32 cellular contexts compared by ENCODE assay signal in the genomic region with DNA sequence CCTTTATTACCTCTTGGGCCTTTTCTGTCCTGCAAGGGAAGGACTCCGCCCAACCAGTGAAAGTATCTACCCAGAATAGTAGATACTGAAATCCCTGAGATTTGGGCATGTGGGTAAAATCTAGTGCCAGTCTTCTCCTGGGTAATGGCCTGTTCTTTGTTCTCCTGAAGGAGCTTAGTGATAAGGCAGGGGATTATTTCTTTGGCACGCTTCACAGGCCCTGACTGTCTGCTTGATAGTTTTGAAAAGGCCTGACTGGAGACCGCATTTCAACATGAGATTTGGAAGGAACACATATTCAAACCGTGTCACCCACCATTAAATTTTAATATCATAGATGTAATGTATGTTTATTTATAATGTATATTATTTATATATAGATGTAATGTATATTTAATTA. TPM values are rescaled to one million over a fixed set of nuclear protein-coding genes. Genes with fewer than 3 reads are reported as not detected.
"Had no signal": no experiment of that assay in that cellular context is flagged by ENCODE, and none has a peak within 500 bp of the region (broad histone marks: within the 10 kb centered on the region; RNA-seq: fewer than 3 reads in every experiment).

No MANE protein-coding gene starts in this region.

- H3K4me2 ChIP-seq: hepatocyte had no signal

- H3K4me3 ChIP-seq: coronary artery, dorsolateral prefrontal cortex, gastrocnemius medialis, heart right ventricle, hepatocyte had no signal

- H2AFZ ChIP-seq: hepatocyte had no signal

- H3K4me1 Mint-ChIP-seq: activated CD8-positive, alpha-beta memory T cell treated with anti-CD3 and anti-CD28 coated beads, Interleukin-2, amount 10 ng/mL, durations not matched to agents 7 days and 5 days; activated naive CD4-positive, alpha-beta T cell treated with anti-CD3 and anti-CD28 coated beads, Interleukin-2, amount 10 ng/mL, durations not matched to agents 7 days and 5 days; activated naive CD8-positive, alpha-beta T cell treated with anti-CD3 and anti-CD28 coated beads, Interleukin-2, amount 10 ng/mL, durations not matched to agents 7 days and 5 days; central memory CD8-positive, alpha-beta T cell; T-helper 17 cell had no signal

- H3K27ac Mint-ChIP-seq: activated CD8-positive, alpha-beta memory T cell treated with anti-CD3 and anti-CD28 coated beads, Interleukin-2, amount 10 ng/mL, durations not matched to agents 7 days and 5 days; activated CD8-positive, alpha-beta T cell treated with anti-CD3 and anti-CD28 coated beads, Interleukin-2, amount 10 ng/mL, durations not matched to agents 7 days and 5 days; activated naive CD4-positive, alpha-beta T cell treated with anti-CD3 and anti-CD28 coated beads, Interleukin-2, amount 10 ng/mL, durations not matched to agents 7 days and 5 days; activated naive CD4-positive, alpha-beta T cell treated with anti-CD3 and anti-CD28 coated beads, Interleukin-2, amount 50 U/mL, for 72 hours; activated naive CD8-positive, alpha-beta T cell treated with anti-CD3 and anti-CD28 coated beads, Interleukin-2, amount 10 ng/mL, durations not matched to agents 7 days and 5 days; dendritic cell treated with granulocyte-macrophage colony-stimulating factor and Interleukin-4, amounts not matched to agents 40 ng/mL and 50 ng/mL, for 4 days; endodermal cell; T-helper 17 cell; T-helper 2 cell treated with Interferon-gamma antibody and Interleukin-4, amounts not matched to agents 5 μg/mL and 100 μg/mL, for 36 hours had no signal

- H3K4me3 Mint-ChIP-seq: activated CD8-positive, alpha-beta memory T cell treated with anti-CD3 and anti-CD28 coated beads, Interleukin-2, amount 10 ng/mL, durations not matched to agents 7 days and 5 days; activated CD8-positive, alpha-beta T cell treated with anti-CD3 and anti-CD28 coated beads, Interleukin-2, amount 10 ng/mL, durations not matched to agents 7 days and 5 days; activated naive CD4-positive, alpha-beta T cell treated with anti-CD3 and anti-CD28 coated beads, Interleukin-2, amount 10 ng/mL, durations not matched to agents 7 days and 5 days; activated naive CD8-positive, alpha-beta T cell treated with anti-CD3 and anti-CD28 coated beads, Interleukin-2, amount 10 ng/mL, durations not matched to agents 7 days and 5 days; central memory CD8-positive, alpha-beta T cell; dendritic cell treated with granulocyte-macrophage colony-stimulating factor and Interleukin-4, amounts not matched to agents 40 ng/mL and 50 ng/mL, for 4 days; endodermal cell; T-helper 17 cell; T-helper 2 cell treated with Interferon-gamma antibody and Interleukin-4, amounts not matched to agents 5 μg/mL and 100 μg/mL, for 36 hours had no signal

- ATAC-seq: activated CD8-positive, alpha-beta memory T cell treated with anti-CD3 and anti-CD28 coated beads, Interleukin-2, amount 10 ng/mL, durations not matched to agents 7 days and 5 days; activated CD8-positive, alpha-beta T cell treated with anti-CD3 and anti-CD28 coated beads, Interleukin-2, amount 10 ng/mL, durations not matched to agents 7 days and 5 days; activated naive CD4-positive, alpha-beta T cell treated with anti-CD3 and anti-CD28 coated beads, Interleukin-2, amount 50 U/mL, for 72 hours; esophagus mucosa; gastrocnemius medialis; heart right ventricle; T-helper 17 cell had no signal

- H3K9me3 ChIP-seq: gastrocnemius medialis, heart right ventricle had no signal

- DNase-seq: activated CD4-positive, alpha-beta T cell treated with anti-CD3 and anti-CD28 coated beads for 1 hour; activated CD4-positive, alpha-beta T cell treated with anti-CD3 and anti-CD28 coated beads for 48 hours; activated CD4-positive, alpha-beta T cell treated with anti-CD3 and anti-CD28 coated beads, Interleukin-2, amount 50 U/mL, for 1 hour; activated CD4-positive, alpha-beta T cell treated with anti-CD3 and anti-CD28 coated beads, Interleukin-2, amount 50 U/mL, for 48 hours; activated CD8-positive, alpha-beta memory T cell treated with anti-CD3 and anti-CD28 coated beads, Interleukin-2, amount 10 ng/mL, durations not matched to agents 7 days and 5 days; activated CD8-positive, alpha-beta memory T cell treated with anti-CD3 and anti-CD28 coated beads, Interleukin-2, amount 50 U/mL, for 4 hours; activated CD8-positive, alpha-beta T cell treated with anti-CD3 and anti-CD28 coated beads, Interleukin-2, amount 10 ng/mL, durations not matched to agents 7 days and 5 days; activated gamma-delta T cell; activated naive CD4-positive, alpha-beta T cell; activated naive CD4-positive, alpha-beta T cell treated with anti-CD3 and anti-CD28 coated beads, Interleukin-2, amount 10 ng/mL, durations not matched to agents 7 days and 5 days; activated naive CD8-positive, alpha-beta T cell treated with anti-CD3 and anti-CD28 coated beads, Interleukin-2, amount 10 ng/mL, durations not matched to agents 7 days and 5 days; activated T-cell treated with anti-CD3 and anti-CD28 coated beads, Interleukin-2, amount 50 U/mL, for 1 hour; activated T-cell treated with anti-CD3 and anti-CD28 coated beads, Interleukin-2, amount 50 U/mL, for 48 hours; amniotic stem cell; anterior cingulate cortex; brain microvascular endothelial cell; dorsolateral prefrontal cortex; effector memory CD4-positive, alpha-beta T cell; endodermal cell; gastrocnemius medialis; heart right ventricle; T-helper 1 cell; T-helper 17 cell; T1000 had no signal

- H3K27me3 Mint-ChIP-seq: activated CD8-positive, alpha-beta memory T cell treated with anti-CD3 and anti-CD28 coated beads, Interleukin-2, amount 10 ng/mL, durations not matched to agents 7 days and 5 days; activated naive CD4-positive, alpha-beta T cell treated with anti-CD3 and anti-CD28 coated beads, Interleukin-2, amount 10 ng/mL, durations not matched to agents 7 days and 5 days; activated naive CD8-positive, alpha-beta T cell treated with anti-CD3 and anti-CD28 coated beads, Interleukin-2, amount 10 ng/mL, durations not matched to agents 7 days and 5 days; central memory CD8-positive, alpha-beta T cell; dendritic cell treated with granulocyte-macrophage colony-stimulating factor and Interleukin-4, amounts not matched to agents 40 ng/mL and 50 ng/mL, for 4 days; T-helper 17 cell had no signal

- H3K36me3 Mint-ChIP-seq: activated CD8-positive, alpha-beta memory T cell treated with anti-CD3 and anti-CD28 coated beads, Interleukin-2, amount 10 ng/mL, durations not matched to agents 7 days and 5 days; activated naive CD4-positive, alpha-beta T cell treated with anti-CD3 and anti-CD28 coated beads, Interleukin-2, amount 10 ng/mL, durations not matched to agents 7 days and 5 days; activated naive CD4-positive, alpha-beta T cell treated with anti-CD3 and anti-CD28 coated beads, Interleukin-2, amount 50 U/mL, for 72 hours; activated naive CD8-positive, alpha-beta T cell treated with anti-CD3 and anti-CD28 coated beads, Interleukin-2, amount 10 ng/mL, durations not matched to agents 7 days and 5 days had no signal

- H3K27me3 ChIP-seq: brain microvascular endothelial cell, dorsolateral prefrontal cortex, gastrocnemius medialis, heart right ventricle, hepatocyte had no signal

- H3K4me1 ChIP-seq: gastrocnemius medialis had no signal

- H3K36me3 ChIP-seq: brain microvascular endothelial cell, gastrocnemius medialis, heart right ventricle had no signal

- H3K9me3 Mint-ChIP-seq: activated naive CD4-positive, alpha-beta T cell treated with anti-CD3 and anti-CD28 coated beads, Interleukin-2, amount 10 ng/mL, durations not matched to agents 7 days and 5 days; activated naive CD8-positive, alpha-beta T cell treated with anti-CD3 and anti-CD28 coated beads, Interleukin-2, amount 10 ng/mL, durations not matched to agents 7 days and 5 days; dendritic cell treated with granulocyte-macrophage colony-stimulating factor and Interleukin-4, amounts not matched to agents 40 ng/mL and 50 ng/mL, for 4 days; endodermal cell; T-helper 2 cell treated with Interferon-gamma antibody and Interleukin-4, amounts not matched to agents 5 μg/mL and 100 μg/mL, for 36 hours had no signal

- H3K27ac ChIP-seq: brain microvascular endothelial cell, coronary artery, dorsolateral prefrontal cortex, gastrocnemius medialis, heart right ventricle, hepatocyte had no signal

RNA-seq across cellular contexts. Expression of a gene that starts 48.9 kb away (rescaled TPM):
- total RNA-seq: activated CD8-positive, alpha-beta memory T cell treated with anti-CD3 and anti-CD28 coated beads for 36 hours; activated CD8-positive, alpha-beta memory T cell treated with anti-CD3 and anti-CD28 coated beads, Interleukin-2, amount 10 ng/mL, durations not matched to agents 7 days and 5 days; activated CD8-positive, alpha-beta T cell treated with anti-CD3 and anti-CD28 coated beads, Interleukin-2, amount 10 ng/mL, durations not matched to agents 7 days and 5 days; activated naive CD4-positive, alpha-beta T cell treated with anti-CD3 and anti-CD28 coated beads, Interleukin-2, amount 50 U/mL, for 72 hours had no signal
